Comparison of ENCODE assay signal across 14 cellular contexts in genomic region chr13:40376867-40377266, GRCh38.
DNase-seq lines count a peak whose midpoint lies in the region; ATAC-seq and TF ChIP-seq lines count a peak whose summit lies in the region.
"Had no signal": no experiment of that assay in that cellular context is flagged by ENCODE, and none has a peak within 500 bp of the region (broad histone marks: within the 10 kb centered on the region; RNA-seq: fewer than 3 reads in every experiment).

No MANE protein-coding gene starts in this region.

- H3K4me3 ChIP-seq in adipocyte (ENCODE audit: low read length) (peak overlapping the region; percentile 43), ascending aorta (no peak overlapping the region)

- H3K36me3 Mint-ChIP-seq in activated naive CD8-positive, alpha-beta T cell treated with anti-CD3 and anti-CD28 coated beads, Interleukin-2, amount 10 ng/mL, durations not matched to agents 7 days and 5 days: peaks cover 12% of the 10 kb centered on the region
- H3K36me3 Mint-ChIP-seq in activated naive CD8-positive, alpha-beta T cell treated with anti-CD3 and anti-CD28 coated beads for 36 hours: peaks cover 14% of the 10 kb centered on the region
- H3K36me3 Mint-ChIP-seq: CD14-positive monocyte had no signal

- H3K36me3 ChIP-seq in adipocyte (ENCODE audit: control insufficient read depth, insufficient read depth, low read length, severe bottlenecking): no peaks in the 10 kb centered on the region
- H3K36me3 ChIP-seq in ascending aorta: no peaks in the 10 kb centered on the region

- peaks cover 28% of the 10 kb centered on the region for H3K4me1 ChIP-seq in adipocyte (ENCODE audit: control insufficient read depth, insufficient read depth, low read length)
- no peaks in the 10 kb centered on the region for H3K4me1 ChIP-seq in ascending aorta

- peak overlapping the region; percentile 59 for H3K27ac Mint-ChIP-seq in activated naive CD8-positive, alpha-beta T cell treated with anti-CD3 and anti-CD28 coated beads, Interleukin-2, amount 10 ng/mL, durations not matched to agents 7 days and 5 days
- H3K27ac Mint-ChIP-seq in activated naive CD8-positive, alpha-beta T cell treated with anti-CD3 and anti-CD28 coated beads for 36 hours: no peak overlapping the region
- H3K27ac Mint-ChIP-seq: CD14-positive monocyte had no signal

- intact Hi-C loops in ascending aorta (cut with DNase I): no loop called here

- TF ChIP-seq CTCF in ascending aorta (IDR thresholded peaks at IDR 0.05): no peak

- POLR2A ChIA-PET in activated naive CD8-positive, alpha-beta T cell treated with anti-CD3 and anti-CD28 coated beads, Interleukin-2, amount 10 ng/mL, durations not matched to agents 7 days and 5 days (lab: Charles Lee): interaction anchor here (1.0 kb wide), 1 partner anchor 12 kb away, joined by 4 read pairs; no protein-coding TSS in a partner anchor

- H3K27me3 ChIP-seq in adipocyte (replicated peaks; ENCODE audit: control insufficient read depth, insufficient read depth, low read length) (peaks cover 4% of the 10 kb centered on the region), ascending aorta (no peaks in the 10 kb centered on the region)

- H3K9ac ChIP-seq in adipocyte (ENCODE audit: low read length): peak overlapping the region; percentile 34

- H3K27ac ChIP-seq in ascending aorta: no peak overlapping the region

- no peak for DNase-seq in activated naive CD8-positive, alpha-beta T cell treated with anti-CD3 and anti-CD28 coated beads, Interleukin-2, amount 10 ng/mL, durations not matched to agents 7 days and 5 days
- DNase-seq in activated naive CD8-positive, alpha-beta T cell treated with anti-CD3 and anti-CD28 coated beads for 36 hours: no peak
- DNase-seq in adipocyte (ENCODE audit: low read depth) (no peak), iris pigment epithelial cell (ENCODE audit: low read depth) (peak; percentile 66), HuH-7.5 (ENCODE audit: low spot score) (no peak), SKM-1 (lab: John Stamatoyannopoulos, UW; ENCODE audit: unreplicated experiment) (no peak), ascending aorta (ENCODE audit: low spot score in 2 of 2) (no peak)
- DNase-seq: COR-L47, DMS153, HCEC 1CT, NCI-H1105, NCI-H774 had no signal

- no peak overlapping the region for H3K4me3 Mint-ChIP-seq in activated naive CD8-positive, alpha-beta T cell treated with anti-CD3 and anti-CD28 coated beads, Interleukin-2, amount 10 ng/mL, durations not matched to agents 7 days and 5 days
- no peak overlapping the region for H3K4me3 Mint-ChIP-seq in activated naive CD8-positive, alpha-beta T cell treated with anti-CD3 and anti-CD28 coated beads for 36 hours
- H3K4me3 Mint-ChIP-seq: CD14-positive monocyte had no signal

- no peaks in the 10 kb centered on the region for H3K27me3 Mint-ChIP-seq in activated naive CD8-positive, alpha-beta T cell treated with anti-CD3 and anti-CD28 coated beads, Interleukin-2, amount 10 ng/mL, durations not matched to agents 7 days and 5 days
- no peaks in the 10 kb centered on the region for H3K27me3 Mint-ChIP-seq in activated naive CD8-positive, alpha-beta T cell treated with anti-CD3 and anti-CD28 coated beads for 36 hours

- H3K9me3 ChIP-seq in adipocyte (ENCODE audit: control insufficient read depth, low read length) (no peaks in the 10 kb centered on the region), ascending aorta (no peaks in the 10 kb centered on the region)

- peaks cover 13% of the 10 kb centered on the region for H3K9me3 Mint-ChIP-seq in activated naive CD8-positive, alpha-beta T cell treated with anti-CD3 and anti-CD28 coated beads, Interleukin-2, amount 10 ng/mL, durations not matched to agents 7 days and 5 days
- peaks cover 16% of the 10 kb centered on the region for H3K9me3 Mint-ChIP-seq in activated naive CD8-positive, alpha-beta T cell treated with anti-CD3 and anti-CD28 coated beads for 36 hours

- no peak for ATAC-seq in activated naive CD8-positive, alpha-beta T cell treated with anti-CD3 and anti-CD28 coated beads, Interleukin-2, amount 10 ng/mL, durations not matched to agents 7 days and 5 days (ENCODE audit: low read depth)
- ATAC-seq in HG03520 (IDR thresholded peaks at IDR 0.05; ENCODE audit: unreplicated experiment): no peak

- H3K4me1 Mint-ChIP-seq in activated naive CD8-positive, alpha-beta T cell treated with anti-CD3 and anti-CD28 coated beads, Interleukin-2, amount 10 ng/mL, durations not matched to agents 7 days and 5 days: peaks cover 14% of the 10 kb centered on the region
- H3K4me1 Mint-ChIP-seq in activated naive CD8-positive, alpha-beta T cell treated with anti-CD3 and anti-CD28 coated beads for 36 hours: peaks cover 18% of the 10 kb centered on the region
